8 cellular contexts compared by ENCODE assay signal in the genomic region with DNA sequence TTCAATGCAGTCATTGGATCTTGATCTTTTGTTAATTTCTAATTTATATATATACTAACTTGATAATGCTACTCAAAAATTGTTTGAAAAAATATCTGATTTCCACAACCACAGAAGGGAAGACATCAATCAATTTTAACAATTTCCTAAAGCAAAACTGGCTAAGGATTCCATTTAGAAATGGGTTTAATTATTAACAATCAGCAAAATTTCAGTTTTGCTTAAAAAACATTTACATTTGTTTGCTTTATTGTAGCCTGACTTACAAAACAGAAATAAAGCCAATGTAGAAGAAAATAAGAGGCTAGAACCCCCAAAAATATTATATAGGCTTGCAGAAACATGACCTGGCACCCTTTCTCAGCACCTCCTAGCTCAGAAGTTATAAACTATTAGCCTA.
"Had no signal": no experiment of that assay in that cellular context is flagged by ENCODE, and none has a peak within 500 bp of the region (broad histone marks: within the 10 kb centered on the region; RNA-seq: fewer than 3 reads in every experiment).

No MANE protein-coding gene starts in this region.

- H3K4me3 ChIP-seq: GM12878 had no signal

- DNase-seq: GDM1, GF-D8 had no signal

- ATAC-seq: GM12878 had no signal

- FAIRE-seq: G401.6, GM12878, GM12891, GM12892, GM18507, GM19239 had no signal
